18 cellular contexts compared by ENCODE assay signal in the genomic region with DNA sequence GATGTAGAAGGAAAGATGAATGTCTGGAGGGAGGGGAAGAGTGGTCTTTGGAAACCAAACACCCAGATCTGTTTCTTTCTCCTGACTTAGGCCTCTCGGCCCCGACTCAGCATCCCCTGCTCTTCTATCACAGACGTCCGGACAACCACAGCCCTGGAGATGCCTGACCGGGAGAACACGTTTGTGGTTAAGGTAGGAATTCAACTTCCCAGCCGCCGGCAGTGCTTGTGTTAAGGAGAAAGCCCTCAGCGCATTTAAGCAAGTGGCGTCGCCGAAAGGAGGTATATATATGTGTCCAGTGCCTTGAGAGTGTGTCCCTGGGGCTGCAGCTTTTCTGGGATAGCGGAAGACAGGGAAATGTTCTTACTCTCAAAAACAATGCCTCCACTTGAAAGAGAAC.
"Had no signal": no experiment of that assay in that cellular context is flagged by ENCODE, and none has a peak within 500 bp of the region (broad histone marks: within the 10 kb centered on the region; RNA-seq: fewer than 3 reads in every experiment).

No MANE protein-coding gene starts in this region.

- H3K9me3 Mint-ChIP-seq: activated naive CD4-positive, alpha-beta T cell treated with anti-CD3 and anti-CD28 coated beads, Interleukin-2, amount 10 ng/mL, durations not matched to agents 7 days and 5 days; activated T-cell treated with anti-CD3 and anti-CD28 coated beads, Interleukin-2, amount 50 U/mL, for 4 hours; memory B cell; neural progenitor cell; stimulated activated naive CD8-positive, alpha-beta T cell treated with anti-CD3 and anti-CD28 coated beads, Interleukin-15, Interleukin-2, amounts not matched to agents 100 ng/mL and 50 ng/mL, for 24 hours had no signal

- DNase-seq: activated CD8-positive, alpha-beta memory T cell treated with anti-CD3 and anti-CD28 coated beads for 24 hours; activated CD8-positive, alpha-beta memory T cell treated with anti-CD3 and anti-CD28 coated beads, Interleukin-2, amount 50 U/mL, for 4 hours; activated naive CD4-positive, alpha-beta T cell treated with anti-CD3 and anti-CD28 coated beads, Interleukin-2, amount 10 ng/mL, durations not matched to agents 7 days and 5 days; activated T-cell treated with anti-CD3 and anti-CD28 coated beads, Interleukin-2, amount 50 U/mL, for 4 hours; amygdala; heart left ventricle; islet precursor cell; left cardiac atrium; spleen; stimulated activated CD4-positive, alpha-beta T cell treated with anti-CD3 and anti-CD28 coated beads, Interleukin-4, amount 100 ng/mL, for 24 hours; substantia nigra; SW 1271; thyroid gland; WERI-Rb-1 had no signal

- H3K27me3 Mint-ChIP-seq: activated naive CD4-positive, alpha-beta T cell treated with anti-CD3 and anti-CD28 coated beads, Interleukin-2, amount 10 ng/mL, durations not matched to agents 7 days and 5 days; memory B cell; stimulated activated naive CD8-positive, alpha-beta T cell treated with anti-CD3 and anti-CD28 coated beads, Interleukin-15, Interleukin-2, amounts not matched to agents 100 ng/mL and 50 ng/mL, for 24 hours had no signal

- ATAC-seq: activated T-cell treated with anti-CD3 and anti-CD28 coated beads, Interleukin-2, amount 50 U/mL, for 4 hours; heart left ventricle; left cardiac atrium had no signal

- H3K4me1 ChIP-seq: neural progenitor cell, prostate gland had no signal

- H3K9ac ChIP-seq: neural progenitor cell had no signal

- H3K4me2 ChIP-seq: neural progenitor cell had no signal

- H3K27me3 ChIP-seq: heart left ventricle, neural progenitor cell, spleen, thyroid gland had no signal

- H3K4me3 Mint-ChIP-seq: activated naive CD4-positive, alpha-beta T cell treated with anti-CD3 and anti-CD28 coated beads, Interleukin-2, amount 10 ng/mL, durations not matched to agents 7 days and 5 days; activated T-cell treated with anti-CD3 and anti-CD28 coated beads, Interleukin-2, amount 50 U/mL, for 4 hours; memory B cell; stimulated activated naive CD8-positive, alpha-beta T cell treated with anti-CD3 and anti-CD28 coated beads, Interleukin-15, Interleukin-2, amounts not matched to agents 100 ng/mL and 50 ng/mL, for 24 hours had no signal

- H3K27ac ChIP-seq: heart left ventricle, neural progenitor cell, prostate gland, spleen, thyroid gland, WERI-Rb-1 had no signal

- H2AFZ ChIP-seq: neural progenitor cell had no signal

- H3K27ac Mint-ChIP-seq: activated naive CD4-positive, alpha-beta T cell treated with anti-CD3 and anti-CD28 coated beads, Interleukin-2, amount 10 ng/mL, durations not matched to agents 7 days and 5 days; memory B cell; neural progenitor cell; stimulated activated naive CD8-positive, alpha-beta T cell treated with anti-CD3 and anti-CD28 coated beads, Interleukin-15, Interleukin-2, amounts not matched to agents 100 ng/mL and 50 ng/mL, for 24 hours had no signal

- H3K9me3 ChIP-seq: heart left ventricle, prostate gland, spleen, thyroid gland had no signal
